In the genomic region with DNA sequence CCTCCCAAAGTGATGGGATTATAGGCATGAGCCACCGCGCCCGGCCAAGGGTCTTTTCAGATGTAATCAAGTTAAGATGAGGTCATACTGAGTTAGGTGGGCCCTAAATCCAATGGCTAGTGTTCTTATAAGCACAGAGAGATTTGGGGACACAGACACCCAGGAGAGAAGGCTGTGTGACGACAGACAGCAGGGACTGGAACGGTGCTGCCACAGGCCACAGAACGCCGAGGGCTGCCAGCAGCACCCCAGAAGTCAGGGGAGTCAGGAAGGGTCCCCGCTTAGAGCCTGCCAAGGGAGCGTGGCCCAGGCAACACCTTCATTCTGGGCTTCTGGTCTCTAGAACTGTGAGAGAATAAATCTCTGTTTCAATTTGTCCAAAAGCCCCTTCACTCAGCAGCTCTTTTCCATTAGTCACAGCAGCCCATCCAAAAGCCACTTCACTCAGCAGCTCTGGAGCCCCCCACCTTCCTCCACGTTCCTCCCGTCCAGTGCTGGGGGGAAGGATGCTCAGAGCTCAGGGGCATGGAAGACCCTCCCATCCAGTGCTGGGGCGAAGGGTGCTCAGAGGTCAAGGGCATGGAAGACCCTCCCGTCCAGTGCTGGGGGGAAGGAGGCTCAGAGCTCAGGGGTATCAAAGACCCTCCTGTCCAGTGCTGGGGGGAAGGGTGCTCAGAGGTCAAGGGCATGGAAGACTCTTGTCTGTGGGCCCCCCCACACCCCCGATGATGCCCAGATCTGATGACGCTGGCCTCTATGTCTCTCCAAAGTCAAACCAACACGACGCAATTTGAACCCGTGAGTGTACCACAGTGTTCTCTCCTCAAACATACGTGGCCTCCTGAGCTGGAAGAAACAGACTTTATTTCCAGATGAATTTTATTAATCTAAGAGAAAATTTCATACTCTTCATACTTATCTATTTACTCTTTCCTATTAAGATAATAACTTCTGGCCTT, we compare ENCODE assay signal across 17 cellular contexts. TPM values are rescaled to one million over a fixed set of nuclear protein-coding genes. Genes with fewer than 3 reads are reported as not detected.
DNase-seq lines count a peak whose midpoint lies in the region; ATAC-seq and TF ChIP-seq lines count a peak whose summit lies in the region.
"Had no signal": no experiment of that assay in that cellular context is flagged by ENCODE, and none has a peak within 500 bp of the region (broad histone marks: within the 10 kb centered on the region; RNA-seq: fewer than 3 reads in every experiment).

No MANE protein-coding gene starts in this region.

- ATAC-seq in foreskin keratinocyte (no peak), HG03039 (IDR thresholded peaks at IDR 0.05; ENCODE audit: unreplicated experiment) (no peak)

- TF ChIP-seq CTCF in breast epithelium (IDR thresholded peaks at IDR 0.05) = no peak
- no peak for TF ChIP-seq CTCF in foreskin keratinocyte (conservative IDR thresholded peaks at IDR 0.05)

- H2AK5ac ChIP-seq in mesenchymal stem cell (ENCODE audit: low read length, severe bottlenecking) = peak overlapping the region; percentile 66

- H3K9ac ChIP-seq in mesenchymal stem cell (ENCODE audit: low read length) (no peak overlapping the region), skeletal muscle tissue (ENCODE audit: low read depth in 1 of 3, low read length in 3 of 3) (peak overlapping the region in 2 of 3 donors; percentile 14 to 16)
- H3K9ac ChIP-seq: SK-N-SH had no signal

- H3K23ac ChIP-seq in mesenchymal stem cell (ENCODE audit: low read length in 2 of 2) = no peak overlapping the region

- no peak overlapping the region for H3K4me3 Mint-ChIP-seq in activated T-helper 1 cell treated with anti-CD3 and anti-CD28 coated beads, Interleukin-12 subunit alpha, Interleukin-12 subunit beta, Interleukin-2, Interleukin-4 antibody, amounts not matched to agents 30 ng/mL and 10 ng/mL and 1 ng/mL, durations not matched to agents 14 hours and 24 hours and 36 hours
- H3K4me3 Mint-ChIP-seq: activated naive CD8-positive, alpha-beta T cell; CD4-positive, alpha-beta memory T cell had no signal

- H3K27ac ChIP-seq in breast epithelium (peak overlapping the region; percentile 92 to 95), mesenchymal stem cell (ENCODE audit: low read length, poor library complexity, severe bottlenecking) (peak overlapping the region; percentile 74), skeletal muscle tissue (ENCODE audit: low read depth, low read length) (peak overlapping the region; percentile 73), foreskin keratinocyte (no peak overlapping the region)

- H3K27me3 ChIP-seq in breast epithelium (no peaks in the 10 kb centered on the region), mesenchymal stem cell (ENCODE audit: control insufficient read depth in 1 of 2, insufficient read depth in 1 of 2, low read length in 2 of 2) (no peaks in the 10 kb centered on the region), skeletal muscle tissue (ENCODE audit: control insufficient read depth in 3 of 3, insufficient read depth in 3 of 3, low read length in 3 of 3) (no peaks in the 10 kb centered on the region), foreskin keratinocyte (no peaks in the 10 kb centered on the region)

- H3K27ac Mint-ChIP-seq in activated T-helper 1 cell treated with anti-CD3 and anti-CD28 coated beads, Interleukin-12 subunit alpha, Interleukin-12 subunit beta, Interleukin-2, Interleukin-4 antibody, amounts not matched to agents 30 ng/mL and 10 ng/mL and 1 ng/mL, durations not matched to agents 14 hours and 24 hours and 36 hours = no peak overlapping the region
- H3K27ac Mint-ChIP-seq: activated naive CD8-positive, alpha-beta T cell; CD4-positive, alpha-beta memory T cell had no signal

- no peaks in the 10 kb centered on the region for H3K27me3 Mint-ChIP-seq in activated T-helper 1 cell treated with anti-CD3 and anti-CD28 coated beads, Interleukin-12 subunit alpha, Interleukin-12 subunit beta, Interleukin-2, Interleukin-4 antibody, amounts not matched to agents 30 ng/mL and 10 ng/mL and 1 ng/mL, durations not matched to agents 14 hours and 24 hours and 36 hours (ENCODE audit: insufficient read depth)
- H3K27me3 Mint-ChIP-seq: activated naive CD8-positive, alpha-beta T cell; CD4-positive, alpha-beta memory T cell had no signal

- H2BK15ac ChIP-seq in mesenchymal stem cell (ENCODE audit: low read depth, poor library complexity, severe bottlenecking) = no peak overlapping the region

- H2BK120ac ChIP-seq in mesenchymal stem cell (ENCODE audit: low read depth, low read length) = no peak overlapping the region

- peak; percentile 29 for DNase-seq in D341Med (ENCODE audit: low spot score)
- no peak for DNase-seq in breast epithelium (ENCODE audit: low spot score in 2 of 2)
- DNase-seq in mesenchymal stem cell = no peak
- DNase-seq in activated T-helper 1 cell treated with anti-CD3 and anti-CD28 coated beads, Interleukin-12 subunit alpha, Interleukin-12 subunit beta, Interleukin-2, Interleukin-4 antibody, amounts not matched to agents 30 ng/mL and 10 ng/mL and 1 ng/mL, durations not matched to agents 14 hours and 24 hours and 36 hours (ENCODE audit: low spot score) = no peak
- no peak for DNase-seq in stimulated activated CD4-positive, alpha-beta T cell treated with anti-CD3 and anti-CD28 coated beads, Interleukin-12 subunit alpha, Interleukin-12 subunit beta, amount 100 ng/mL, for 4 hours
- DNase-seq in foreskin keratinocyte = no peak
- DNase-seq: activated CD4-positive, CD25-positive, alpha-beta regulatory T cell; activated T-cell treated with anti-CD3 and anti-CD28 coated beads, Interleukin-2, amount 50 U/mL, for 48 hours; CD4-positive, alpha-beta memory T cell; erythroblast; NCI-H1417 treated with DMSO at 0.1 percent for 48 hours; NCI-H2171; NCI-H82; SK-N-SH had no signal

- no peak overlapping the region for H2AFZ ChIP-seq in mesenchymal stem cell (ENCODE audit: low read depth, low read length)

- H3K36me3 ChIP-seq in breast epithelium (no peaks in the 10 kb centered on the region), mesenchymal stem cell (ENCODE audit: control insufficient read depth in 1 of 2, insufficient read depth in 2 of 2, low read depth in 1 of 2, low read length in 2 of 2) (peaks cover 0 to 21% of the 10 kb centered on the region in 2 experiments), skeletal muscle tissue (ENCODE audit: control insufficient read depth in 3 of 3, insufficient read depth in 3 of 3, low read length in 3 of 3) (peaks cover 0 to 4% (median 3%) of the 10 kb centered on the region in 3 donors)

- H3K4me3 ChIP-seq in breast epithelium (peak overlapping the region in 1 of 3 donors; percentile 34), mesenchymal stem cell (ENCODE audit: insufficient read depth in 1 of 2, low read depth in 1 of 2, low read length in 2 of 2) (no peak overlapping the region), skeletal muscle tissue (ENCODE audit: low read length in 3 of 3) (peak overlapping the region in 1 of 3 donors; percentile 29)

- intact Hi-C loops in breast epithelium (cut with DNase I; ENCODE audit: low total_unique reads) = no loop called here
- intact Hi-C loops in activated T-helper 1 cell treated with anti-CD3 and anti-CD28 coated beads, Interleukin-12 subunit alpha, Interleukin-12 subunit beta, Interleukin-2, Interleukin-4 antibody, amounts not matched to agents 30 ng/mL and 10 ng/mL and 1 ng/mL, durations not matched to agents 14 hours and 24 hours and 36 hours (cut with micrococcal nuclease) = no loop called here

- no peaks in the 10 kb centered on the region for H3K36me3 Mint-ChIP-seq in activated T-helper 1 cell treated with anti-CD3 and anti-CD28 coated beads, Interleukin-12 subunit alpha, Interleukin-12 subunit beta, Interleukin-2, Interleukin-4 antibody, amounts not matched to agents 30 ng/mL and 10 ng/mL and 1 ng/mL, durations not matched to agents 14 hours and 24 hours and 36 hours (ENCODE audit: low read depth)

- peaks cover 7% of the 10 kb centered on the region for H3K4me1 Mint-ChIP-seq in activated T-helper 1 cell treated with anti-CD3 and anti-CD28 coated beads, Interleukin-12 subunit alpha, Interleukin-12 subunit beta, Interleukin-2, Interleukin-4 antibody, amounts not matched to agents 30 ng/mL and 10 ng/mL and 1 ng/mL, durations not matched to agents 14 hours and 24 hours and 36 hours (ENCODE audit: low read depth)
- H3K4me1 Mint-ChIP-seq: CD4-positive, alpha-beta memory T cell had no signal

- WGBS in mesenchymal stem cell = 91% methylated on average over 18 of the region's 19 CpGs

- H4K8ac ChIP-seq in mesenchymal stem cell (ENCODE audit: low read length) = no peak overlapping the region

- no peak overlapping the region for H3K4ac ChIP-seq in mesenchymal stem cell (ENCODE audit: low read depth in 1 of 2, low read length in 2 of 2)

- peak overlapping the region; percentile 1 for H2BK5ac ChIP-seq in mesenchymal stem cell (ENCODE audit: low read depth, low read length, poor library complexity, severe bottlenecking)

- H4K91ac ChIP-seq in mesenchymal stem cell (ENCODE audit: low read length) = no peak overlapping the region

- TF ChIP-seq POLR2A in breast epithelium (IDR thresholded peaks at IDR 0.05) = no peak

- peaks cover 0 to 4% of the 10 kb centered on the region in 2 donors for H3K9me3 ChIP-seq in breast epithelium
- peaks cover 4% of the 10 kb centered on the region for H3K9me3 ChIP-seq in mesenchymal stem cell (ENCODE audit: control insufficient read depth, low read length)
- no peaks in the 10 kb centered on the region for H3K9me3 ChIP-seq in skeletal muscle tissue (ENCODE audit: control insufficient read depth in 3 of 3, low read length in 3 of 3)

- H3K4me2 ChIP-seq in mesenchymal stem cell (ENCODE audit: low read length, poor library complexity, severe bottlenecking) = no peak overlapping the region
- H3K4me2 ChIP-seq: SK-N-SH had no signal

- H3K79me1 ChIP-seq in mesenchymal stem cell (replicated peaks; ENCODE audit: low read length, poor library complexity, severe bottlenecking) = peaks cover 12% of the 10 kb centered on the region

- no peak overlapping the region for H3K14ac ChIP-seq in mesenchymal stem cell (ENCODE audit: low read length in 2 of 2)

- H3K18ac ChIP-seq in mesenchymal stem cell (ENCODE audit: low read depth in 1 of 2, low read length in 2 of 2) = peak overlapping the region in 1 of 2 experiments; percentile 18

- H2BK12ac ChIP-seq in mesenchymal stem cell (ENCODE audit: low read length in 2 of 2) = no peak overlapping the region

- H3K9me3 Mint-ChIP-seq in activated T-helper 1 cell treated with anti-CD3 and anti-CD28 coated beads, Interleukin-12 subunit alpha, Interleukin-12 subunit beta, Interleukin-2, Interleukin-4 antibody, amounts not matched to agents 30 ng/mL and 10 ng/mL and 1 ng/mL, durations not matched to agents 14 hours and 24 hours and 36 hours = peaks cover 9% of the 10 kb centered on the region

- H3K4me1 ChIP-seq in breast epithelium (no peaks in the 10 kb centered on the region), mesenchymal stem cell (ENCODE audit: control insufficient read depth, insufficient read depth, low read depth, low read length) (peaks cover 29% of the 10 kb centered on the region), skeletal muscle tissue (ENCODE audit: control insufficient read depth in 3 of 3, insufficient read depth in 3 of 3, low read length in 3 of 3) (peaks cover 6 to 18% (median 11%) of the 10 kb centered on the region in 3 donors), foreskin keratinocyte (no peaks in the 10 kb centered on the region)

RNA-seq across cellular contexts. Expression of a gene that starts 11.9 kb away (rescaled TPM):
- 10 to 100 TPM in 2 of 3 donors, 1 to 10 TPM in 1; 8.8 to 25.6 (median 12.8) TPM for total RNA-seq in breast epithelium
- polyA plus RNA-seq in mesenchymal stem cell (2013, experiment 1 of 2) = 8.5 TPM
- polyA plus RNA-seq in mesenchymal stem cell (2013, experiment 2 of 2) = 7.7 TPM
- 12.0 TPM for total RNA-seq in skeletal muscle tissue
- total RNA-seq in activated T-helper 1 cell treated with anti-CD3 and anti-CD28 coated beads, Interleukin-12 subunit alpha, Interleukin-12 subunit beta, Interleukin-2, Interleukin-4 antibody, amounts not matched to agents 30 ng/mL and 10 ng/mL and 1 ng/mL, durations not matched to agents 14 hours and 24 hours and 36 hours = 3.6 and 5.2 TPM in 2 replicates
- 4.8 and 8.8 TPM in 2 replicates for total RNA-seq in foreskin keratinocyte
- polyA plus RNA-seq in foreskin keratinocyte = 5.8 and 7.1 TPM in 2 replicates

RNA-seq across cellular contexts. Expression of a gene that starts 29.9 kb away (rescaled TPM):
- total RNA-seq in breast epithelium = 10 to 100 TPM; 10.4 to 22.1 (median 18.0) TPM
- polyA plus RNA-seq in mesenchymal stem cell (2013, experiment 1 of 2) = 13.0 TPM
- polyA plus RNA-seq in mesenchymal stem cell (2013, experiment 2 of 2) = 12.8 TPM
- 14.1 TPM for total RNA-seq in skeletal muscle tissue
- 37.6 and 43.7 TPM in 2 replicates for total RNA-seq in activated T-helper 1 cell treated with anti-CD3 and anti-CD28 coated beads, Interleukin-12 subunit alpha, Interleukin-12 subunit beta, Interleukin-2, Interleukin-4 antibody, amounts not matched to agents 30 ng/mL and 10 ng/mL and 1 ng/mL, durations not matched to agents 14 hours and 24 hours and 36 hours
- total RNA-seq in foreskin keratinocyte = 24.2 and 31.0 TPM in 2 replicates
- 27.2 and 36.6 TPM in 2 replicates for polyA plus RNA-seq in foreskin keratinocyte

RNA-seq across cellular contexts. Expression of a gene that starts 38.4 kb away (rescaled TPM):
- 100 to 1,000 TPM in 1 of 3 donors, 10 to 100 TPM in 2; 74.2 to 118 (median 83.9) TPM for total RNA-seq in breast epithelium
- polyA plus RNA-seq in mesenchymal stem cell (2013, experiment 1 of 2) = 65.7 TPM
- 65.3 TPM for polyA plus RNA-seq in mesenchymal stem cell (2013, experiment 2 of 2)
- 40.7 TPM for total RNA-seq in skeletal muscle tissue
- 55.1 and 56.7 TPM in 2 replicates for total RNA-seq in activated T-helper 1 cell treated with anti-CD3 and anti-CD28 coated beads, Interleukin-12 subunit alpha, Interleukin-12 subunit beta, Interleukin-2, Interleukin-4 antibody, amounts not matched to agents 30 ng/mL and 10 ng/mL and 1 ng/mL, durations not matched to agents 14 hours and 24 hours and 36 hours
- 70.8 and 73.6 TPM in 2 replicates for total RNA-seq in foreskin keratinocyte
- polyA plus RNA-seq in foreskin keratinocyte = 48.0 and 54.7 TPM in 2 replicates

RNA-seq across cellular contexts. Expression of a gene that starts 48.8 kb away (rescaled TPM):
- 1 to 10 TPM; 4.5 to 9.4 (median 7.2) TPM for total RNA-seq in breast epithelium
- polyA plus RNA-seq in mesenchymal stem cell (2013, experiment 1 of 2) = 5.0 TPM
- 5.7 TPM for polyA plus RNA-seq in mesenchymal stem cell (2013, experiment 2 of 2)
- total RNA-seq in skeletal muscle tissue = 4.7 TPM
- total RNA-seq in activated T-helper 1 cell treated with anti-CD3 and anti-CD28 coated beads, Interleukin-12 subunit alpha, Interleukin-12 subunit beta, Interleukin-2, Interleukin-4 antibody, amounts not matched to agents 30 ng/mL and 10 ng/mL and 1 ng/mL, durations not matched to agents 14 hours and 24 hours and 36 hours = 1.9 and 2.7 TPM in 2 replicates
- 1.2 and 1.4 TPM in 2 replicates for total RNA-seq in foreskin keratinocyte
- polyA plus RNA-seq in foreskin keratinocyte = 1.3 and 2.4 TPM in 2 replicates
